ENCODE assay signal across 19 cellular contexts in genomic region chr4:13525606-13526281, GRCh38. TPM values are rescaled to one million over a fixed set of nuclear protein-coding genes. Genes with fewer than 3 reads are reported as not detected.
DNase-seq lines count a peak whose midpoint lies in the region; TF ChIP-seq lines count a peak whose summit lies in the region.
"Had no signal": no experiment of that assay in that cellular context is flagged by ENCODE, and none has a peak within 500 bp of the region (broad histone marks: within the 10 kb centered on the region; RNA-seq: fewer than 3 reads in every experiment).

No MANE protein-coding gene starts in this region.

- no peaks in the 10 kb centered on the region for H3K36me3 ChIP-seq in SJCRH30
- H3K36me3 ChIP-seq: BLaER1 treated with 17β-estradiol and CSF1 and Interleukin-3, amounts not matched to agents 10 nM and 100 nM; Peyer's patch had no signal

- no peak overlapping the region for H3K4me3 ChIP-seq in SJCRH30
- H3K4me3 ChIP-seq: BLaER1 treated with 17β-estradiol and CSF1 and Interleukin-3, amounts not matched to agents 10 nM and 100 nM; Peyer's patch had no signal

- DNase-seq in AG08395 (ENCODE audit: low spot score) = peak; percentile 3
- DNase-seq in GM20000 (ENCODE audit: low spot score) = peak; percentile 9
- peak; percentile 77 to 83 for DNase-seq in SJCRH30
- peak; percentile 4 for DNase-seq in hepatic stellate cell (ENCODE audit: low spot score)
- no peak for DNase-seq in SW 1271 (lab: John Stamatoyannopoulos, UW)
- DNase-seq in SKM-1 (lab: John Stamatoyannopoulos, UW; ENCODE audit: unreplicated experiment) = no peak
- no peak for DNase-seq in stimulated activated CD4-positive, alpha-beta T cell treated with anti-CD3 and anti-CD28 coated beads, Interleukin-2, amount 100 ng/mL, for 48 hours
- no peak for DNase-seq in stimulated activated CD4-positive, alpha-beta T cell treated with anti-CD3 and anti-CD28 coated beads, Interleukin-4, amount 100 ng/mL, for 1 hour
- DNase-seq: CD8-positive, alpha-beta memory T cell; DMS79; MV-4-11; NCI-H1930; NCI-H345; NCI-H524 treated with DMSO at 0.1 percent for 48 hours; Peyer's patch had no signal

- no peaks in the 10 kb centered on the region; the same call in 1 of the 2 replicates for H3K9me3 ChIP-seq in SJCRH30 (replicated peaks)

- no peaks in the 10 kb centered on the region for H3K27me3 ChIP-seq in SJCRH30

- TF ChIP-seq CTCF in GM20000 (IDR thresholded peaks at IDR 0.05; ENCODE audit: extremely low read depth, missing control alignments) = no peak

- peaks cover 15% of the 10 kb centered on the region for H3K4me1 ChIP-seq in SJCRH30

- peak overlapping the region; percentile 48 for H3K27ac ChIP-seq in SJCRH30
- H3K27ac ChIP-seq: BLaER1 treated with 17β-estradiol and CSF1 and Interleukin-3, amounts not matched to agents 10 nM and 100 nM; KMS-11; Peyer's patch had no signal

RNA-seq across cellular contexts. Expression of gene NKX3-2, which starts 18.6 kb away (rescaled TPM):
- 3.0 and 3.4 TPM in 2 replicates for total RNA-seq in SJCRH30 (2014; rRNA removed; shearing (Covaris generic))
- total RNA-seq: CD8-positive, alpha-beta memory T cell; Right ventricle myocardium inferior; T-helper 1 cell treated with Interleukin-12 subunit alpha and Interleukin-12 subunit beta and Interleukin-4 antibody, amounts not matched to agents 30 ng/mL and 1 ng/mL, for 36 hours had no signal

RNA-seq across cellular contexts. Expression of gene RAB28, which starts 41.6 kb away (rescaled TPM):
- total RNA-seq in SJCRH30 (2014; rRNA removed; shearing (Covaris generic)) = 32.7 and 40.2 TPM in 2 replicates

Comparison
In these comparisons a context has a peak if more than half of its experiments do, and no peak if none do; other contexts are left out.
1. DNase-seq: peak in AG08395 (single experiment), GM20000 (single experiment), SJCRH30 (2 of 2) and hepatic stellate cell (single experiment); none in SW 1271 (0 of 2), SKM-1 (single experiment), stimulated activated CD4-positive, alpha-beta T cell treated with anti-CD3 and anti-CD28 coated beads, Interleukin-2, amount 100 ng/mL, for 48 hours (0 of 2) and stimulated activated CD4-positive, alpha-beta T cell treated with anti-CD3 and anti-CD28 coated beads, Interleukin-4, amount 100 ng/mL, for 1 hour (single experiment).